Comparison of ENCODE assay signal across 1 cellular context in the genomic region with DNA sequence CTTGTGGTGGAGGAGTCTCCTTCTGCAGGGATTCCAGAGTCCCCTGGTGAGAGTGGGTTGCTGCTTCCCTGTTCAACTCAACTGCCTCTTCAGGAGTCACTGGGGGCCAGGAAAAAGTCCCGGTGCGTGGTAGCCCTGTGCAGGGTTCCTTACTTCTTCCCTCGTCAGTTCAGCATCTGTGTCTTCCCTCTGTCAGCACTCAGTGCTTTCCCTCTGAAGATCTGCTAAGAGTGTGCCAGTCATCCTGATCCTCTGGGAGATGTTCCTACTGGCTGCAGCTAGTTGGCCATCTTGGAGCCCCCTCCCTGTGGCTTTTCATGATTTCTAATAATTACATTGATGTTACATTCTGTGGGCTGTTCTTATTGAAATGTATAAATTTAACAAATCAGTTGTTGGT.
TF ChIP-seq lines count a peak whose summit lies in the region.

No MANE protein-coding gene starts in this region.

TF ChIP-seq in HEK293, 187 proteins besides CTCF, POLR2A, EP300 and RAD21 (continued from another document):
- TF ChIP-seq, protein P1, sequence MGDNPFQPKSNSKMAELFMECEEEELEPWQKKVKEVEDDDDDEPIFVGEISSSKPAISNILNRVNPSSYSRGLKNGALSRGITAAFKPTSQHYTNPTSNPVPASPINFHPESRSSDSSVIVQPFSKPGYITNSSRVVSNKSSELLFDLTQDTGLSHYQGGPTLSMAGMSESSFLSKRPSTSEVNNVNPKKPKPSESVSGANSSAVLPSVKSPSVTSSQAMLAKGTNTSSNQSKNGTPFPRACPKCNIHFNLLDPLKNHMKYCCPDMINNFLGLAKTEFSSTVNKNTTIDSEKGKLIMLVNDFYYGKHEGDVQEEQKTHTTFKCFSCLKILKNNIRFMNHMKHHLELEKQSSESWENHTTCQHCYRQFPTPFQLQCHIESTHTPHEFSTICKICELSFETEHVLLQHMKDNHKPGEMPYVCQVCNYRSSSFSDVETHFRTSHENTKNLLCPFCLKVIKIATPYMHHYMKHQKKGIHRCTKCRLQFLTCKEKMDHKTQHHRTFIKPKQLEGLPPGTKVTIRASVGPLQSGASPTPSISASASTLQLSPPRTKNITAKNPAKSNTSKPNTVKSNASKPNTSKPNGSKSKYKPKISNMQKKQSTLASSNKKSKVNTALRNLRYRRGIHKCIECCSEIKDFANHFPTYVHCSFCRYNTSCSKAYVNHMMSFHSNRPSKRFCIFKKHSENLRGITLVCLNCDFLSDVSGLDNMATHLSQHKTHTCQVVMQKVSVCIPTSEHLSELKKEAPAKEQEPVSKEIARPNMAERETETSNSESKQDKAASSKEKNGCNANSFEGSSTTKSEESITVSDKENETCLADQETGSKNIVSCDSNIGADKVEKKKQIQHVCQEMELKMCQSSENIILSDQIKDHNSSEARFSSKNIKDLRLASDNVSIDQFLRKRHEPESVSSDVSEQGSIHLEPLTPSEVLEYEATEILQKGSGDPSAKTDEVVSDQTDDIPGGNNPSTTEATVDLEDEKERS (tag by site-specific recombination; IDR thresholded peaks at IDR 0.05), result no peak
- TF ChIP-seq MEIS1 (CRISPR knock-in tag; IDR thresholded peaks at IDR 0.05; ENCODE audit: borderline replicate concordance) (no peak), ZNF37A (tag by site-specific recombination; IDR thresholded peaks at IDR 0.05) (no peak)
